13 cellular contexts compared by ENCODE assay signal in genomic region chr17:57870283-57870635, GRCh38. TPM values are rescaled to one million over a fixed set of nuclear protein-coding genes. Genes with fewer than 3 reads are reported as not detected.
A peak's percentile ranks its signal among the peaks of the same experiment; 100 is the strongest.
DNase-seq lines count a peak whose midpoint lies in the region; ATAC-seq and TF ChIP-seq lines count a peak whose summit lies in the region.
"Had no signal": no experiment of that assay in that cellular context is flagged by ENCODE, and none has a peak within 500 bp of the region (broad histone marks: within the 10 kb centered on the region; RNA-seq: fewer than 3 reads in every experiment).

No MANE protein-coding gene starts in this region.

- DNase-seq in HFFc6 (no peak), adrenal gland (no peak), hepatocyte (ENCODE audit: low spot score) (no peak), HT-29 (ENCODE audit: low spot score) (no peak), dermis blood vessel endothelial cell (no peak)
- DNase-seq: effector CD4-positive, alpha-beta T cell; mesendoderm; NCI-H2107; small intestine; stimulated activated naive CD8-positive, alpha-beta T cell treated with anti-CD3 and anti-CD28 coated beads, Interleukin-15, Interleukin-2, amounts not matched to agents 100 U/mL and 50 U/mL, for 24 hours had no signal

- H3K27me3 ChIP-seq in ACC112 (ENCODE audit: insufficient read depth, low read length) = no peaks in the 10 kb centered on the region
- H3K27me3 ChIP-seq in adrenal gland = no peaks in the 10 kb centered on the region
- H3K27me3 ChIP-seq in hepatocyte = no peaks in the 10 kb centered on the region

- intact Hi-C loops in adrenal gland (cut with DNase I) = no loop called here

- H3K4me1 ChIP-seq in ACC112 (ENCODE audit: control insufficient read depth, insufficient read depth, low read length, unreplicated experiment) (peaks cover 49% of the 10 kb centered on the region), adrenal gland (replicated peaks in 1 of 2) (peaks cover 50 to 79% of the 10 kb centered on the region in 2 donors), hepatocyte (ENCODE audit: insufficient read depth) (peaks cover 37% of the 10 kb centered on the region)

- TF ChIP-seq CTCF in HFFc6 (IDR thresholded peaks at IDR 0.05) = peak; percentile 12; the same call in 1 of the 2 replicates
- TF ChIP-seq CTCF in adrenal gland (IDR thresholded peaks at IDR 0.05) = no peak
- no peak for TF ChIP-seq CTCF in hepatocyte (IDR thresholded peaks at IDR 0.05; ENCODE audit: poor library complexity)

- H3K36me3 Mint-ChIP-seq in HFFc6 (ENCODE audit: low read depth) = peaks cover 24% of the 10 kb centered on the region; the same call in 1 of the 2 replicates

- no peak for TF ChIP-seq POLR2A in adrenal gland (IDR thresholded peaks at IDR 0.05)

- no peaks in the 10 kb centered on the region for H3K79me2 ChIP-seq in ACC112 (ENCODE audit: control insufficient read depth, insufficient read depth, low read length, unreplicated experiment)
- H3K79me2 ChIP-seq in hepatocyte = no peaks in the 10 kb centered on the region

- H3K4me3 ChIP-seq in ACC112 (ENCODE audit: low read depth, low read length) (no peak overlapping the region), adrenal gland (no peak overlapping the region), hepatocyte (no peak overlapping the region)

- no peak overlapping the region for H3K4me2 ChIP-seq in hepatocyte

- no peak overlapping the region for H2AFZ ChIP-seq in ACC112 (ENCODE audit: low read length, unreplicated experiment)
- no peak overlapping the region for H2AFZ ChIP-seq in hepatocyte

- peaks cover 1% of the 10 kb centered on the region; the same call in 1 of the 2 replicates for H3K27me3 Mint-ChIP-seq in HFFc6 (ENCODE audit: insufficient read depth)

- H3K9me3 ChIP-seq in adrenal gland (replicated peaks in 1 of 3) = no peaks in the 10 kb centered on the region
- H3K9me3 ChIP-seq in hepatocyte (ENCODE audit: low read depth) = no peaks in the 10 kb centered on the region

- H3K36me3 ChIP-seq in ACC112 (ENCODE audit: insufficient read depth, low read length) (no peaks in the 10 kb centered on the region), adrenal gland (replicated peaks in 1 of 2) (peaks cover 0 to 18% of the 10 kb centered on the region in 2 donors), hepatocyte (replicated peaks; ENCODE audit: insufficient read depth, low read depth) (no peaks in the 10 kb centered on the region)

- peak overlapping the region; percentile 90 for H3K27ac Mint-ChIP-seq in HFFc6

- no peaks in the 10 kb centered on the region for H3K9me3 Mint-ChIP-seq in HFFc6

- H3K9me2 ChIP-seq in hepatocyte (replicated peaks; ENCODE audit: insufficient read depth) = no peaks in the 10 kb centered on the region

- H3K4me1 Mint-ChIP-seq in HFFc6 (ENCODE audit: low read depth) = peaks cover 72% of the 10 kb centered on the region

- H3K27ac ChIP-seq in ACC112 (ENCODE audit: low read depth, low read length) = 0 out of 2 replicates have a peak overlapping the region, but pooled peaks have one; percentile 11
- peak overlapping the region in 4 of 5 donors; percentile 58 to 94 (median 88) for H3K27ac ChIP-seq in adrenal gland
- peak overlapping the region; percentile 74 for H3K27ac ChIP-seq in hepatocyte

- ATAC-seq in GM21529 (IDR thresholded peaks at IDR 0.05; ENCODE audit: unreplicated experiment) = no peak
- ATAC-seq in HG02840 (IDR thresholded peaks at IDR 0.05; ENCODE audit: low FRiP score, unreplicated experiment) = no peak
- ATAC-seq: stimulated activated naive CD8-positive, alpha-beta T cell treated with anti-CD3 and anti-CD28 coated beads, Interleukin-15, Interleukin-2, amounts not matched to agents 100 U/mL and 50 U/mL, for 24 hours had no signal

- no peaks in the 10 kb centered on the region for H4K20me1 ChIP-seq in hepatocyte (ENCODE audit: insufficient read depth, poor library complexity, severe bottlenecking)

- peak overlapping the region; percentile 61 for H3K4me3 Mint-ChIP-seq in HFFc6

RNA-seq across cellular contexts. Expression of gene MRPS23, which starts 20.4 kb away (rescaled TPM):
- total RNA-seq in HFFc6 (2021; fragmentation: NEBNext Ultra II Directional; extraction: Animal tissue kit (Norgen Biotek cat#: 25700)) = 10 to 100 TPM; 47.0 to 62.5 (median 56.4) TPM
- total RNA-seq in adrenal gland = 10 to 100 TPM in 7 of 8 donors, 1 to 10 TPM in 1; 8.5 to 52.2 (median 36.6) TPM
- 10 to 100 TPM; 10.3 to 70.4 (median 10.8) TPM for polyA plus RNA-seq in adrenal gland
- total RNA-seq in hepatocyte = 21.9 and 35.1 TPM in 2 replicates
- polyA plus RNA-seq in hepatocyte = 44.2 and 50.4 TPM in 2 replicates
- 39.9 and 52.7 TPM in 2 replicates for total RNA-seq in HT-29 (2014; rRNA removed; shearing (Covaris generic))
- 25.4 and 25.9 TPM in 2 replicates for total RNA-seq in dermis blood vessel endothelial cell

Comparison
In these comparisons a context has a peak if more than half of its experiments do, and no peak if none do; other contexts are left out.
1. H3K27ac ChIP-seq: peak in every context shown above with its lines; median percentile 88 in adrenal gland; 74 in hepatocyte; 11 in ACC112.